ENCODE assay signal across 9 cellular contexts in the genomic region with DNA sequence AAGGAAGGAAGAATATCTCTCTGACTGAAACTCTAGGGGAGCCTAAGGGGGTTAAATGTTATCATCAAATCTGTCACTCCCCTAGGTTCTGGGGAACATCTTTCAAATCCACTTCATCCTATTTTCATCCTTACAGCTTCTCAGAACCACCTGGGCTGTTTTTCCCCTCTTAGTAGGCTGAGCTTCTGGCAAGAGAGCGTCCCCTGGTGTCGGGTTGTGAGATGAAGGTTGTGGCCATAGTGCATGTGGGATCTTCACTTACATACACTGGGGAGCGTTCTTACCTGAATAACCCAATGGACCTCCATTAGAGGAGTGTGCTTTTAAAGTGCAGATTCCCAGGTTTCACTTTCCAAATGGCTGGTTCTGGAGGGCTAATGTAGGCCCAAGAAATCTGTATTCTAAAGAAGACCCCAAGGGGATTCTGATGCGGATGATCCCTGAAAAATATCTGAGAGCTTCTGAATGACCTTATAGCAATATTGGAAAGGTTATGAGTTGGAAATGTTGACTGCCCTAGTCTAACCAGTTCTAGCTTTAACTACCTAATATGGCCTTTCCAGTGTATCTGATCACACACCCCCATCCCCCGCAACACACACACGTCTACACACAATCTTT.
DNase-seq lines count a peak whose midpoint lies in the region; ATAC-seq, FAIRE-seq and TF ChIP-seq lines count a peak whose summit lies in the region.
"Had no signal": no experiment of that assay in that cellular context is flagged by ENCODE, and none has a peak within 500 bp of the region (broad histone marks: within the 10 kb centered on the region; RNA-seq: fewer than 3 reads in every experiment).

No MANE protein-coding gene starts in this region.

- TF ChIP-seq EP300 in gastroesophageal sphincter (IDR thresholded peaks at IDR 0.05) = no peak

- no peak overlapping the region for H3K27ac ChIP-seq in gastroesophageal sphincter

- FAIRE-seq in RCC 7860 (lab: Jason Lieb, UNC) = no peak

- WGBS in gastroesophageal sphincter (ENCODE audit: low coverage in 1 of 2), 2 donors = 52 to 57% methylated on average over 3 to 6 of the region's 6 CpGs

- TF ChIP-seq POLR2A in NB4 (IDR thresholded peaks at IDR 0.05; ENCODE audit: extremely low read depth, insufficient read length) = no peak
- no peak for TF ChIP-seq POLR2A in gastroesophageal sphincter (IDR thresholded peaks at IDR 0.05)

- peak; percentile 94 for TF ChIP-seq CTCF in NB4 (IDR thresholded peaks at IDR 0.05; ENCODE audit: low read depth, low read length)
- TF ChIP-seq CTCF in gastroesophageal sphincter (IDR thresholded peaks at IDR 0.05) = peak in 3 of 4 experiments; percentile 7 to 44 (median 18)

- H3K4me1 ChIP-seq in gastroesophageal sphincter = no peaks in the 10 kb centered on the region

- no peaks in the 10 kb centered on the region for H3K9me3 ChIP-seq in gastroesophageal sphincter

- no peak for ATAC-seq in gastroesophageal sphincter
- no peak for ATAC-seq in HG03432 (IDR thresholded peaks at IDR 0.05; ENCODE audit: unreplicated experiment)
- no peak for ATAC-seq in HG02870 (IDR thresholded peaks at IDR 0.05; ENCODE audit: unreplicated experiment)

- peak; percentile 5 for DNase-seq in DMS53 treated with DMSO at 0.1 percent for 48 hours (lab: John Stamatoyannopoulos, UW; ENCODE audit: unreplicated experiment)
- peak; percentile 57 for DNase-seq in NB4 (ENCODE audit: low read depth)
- DNase-seq in activated CD8-positive, alpha-beta memory T cell treated with anti-CD3 and anti-CD28 coated beads for 48 hours (ENCODE audit: low read depth in 2 of 3, low spot score in 2 of 3) = peak; percentile 28 to 44 (median 34)
- peak; percentile 15 to 51 for DNase-seq in stimulated activated CD4-positive, alpha-beta T cell treated with anti-CD3 and anti-CD28 coated beads, Interleukin-1b, Interleukin-23, amount 100 ng/mL, for 4 hours (ENCODE audit: low read depth in 2 of 2)
- DNase-seq in RCC 7860 (ENCODE audit: low spot score) = no peak
- DNase-seq: naive B cell had no signal

- H3K4me3 ChIP-seq in NB4 (ENCODE audit: low read depth, low read length) = no peak overlapping the region
- H3K4me3 ChIP-seq in gastroesophageal sphincter = no peak overlapping the region

- no peaks in the 10 kb centered on the region for H3K27me3 ChIP-seq in gastroesophageal sphincter

- H3K36me3 ChIP-seq in gastroesophageal sphincter = no peaks in the 10 kb centered on the region
